ENCODE assay signal across 1 cellular context in the genomic region with DNA sequence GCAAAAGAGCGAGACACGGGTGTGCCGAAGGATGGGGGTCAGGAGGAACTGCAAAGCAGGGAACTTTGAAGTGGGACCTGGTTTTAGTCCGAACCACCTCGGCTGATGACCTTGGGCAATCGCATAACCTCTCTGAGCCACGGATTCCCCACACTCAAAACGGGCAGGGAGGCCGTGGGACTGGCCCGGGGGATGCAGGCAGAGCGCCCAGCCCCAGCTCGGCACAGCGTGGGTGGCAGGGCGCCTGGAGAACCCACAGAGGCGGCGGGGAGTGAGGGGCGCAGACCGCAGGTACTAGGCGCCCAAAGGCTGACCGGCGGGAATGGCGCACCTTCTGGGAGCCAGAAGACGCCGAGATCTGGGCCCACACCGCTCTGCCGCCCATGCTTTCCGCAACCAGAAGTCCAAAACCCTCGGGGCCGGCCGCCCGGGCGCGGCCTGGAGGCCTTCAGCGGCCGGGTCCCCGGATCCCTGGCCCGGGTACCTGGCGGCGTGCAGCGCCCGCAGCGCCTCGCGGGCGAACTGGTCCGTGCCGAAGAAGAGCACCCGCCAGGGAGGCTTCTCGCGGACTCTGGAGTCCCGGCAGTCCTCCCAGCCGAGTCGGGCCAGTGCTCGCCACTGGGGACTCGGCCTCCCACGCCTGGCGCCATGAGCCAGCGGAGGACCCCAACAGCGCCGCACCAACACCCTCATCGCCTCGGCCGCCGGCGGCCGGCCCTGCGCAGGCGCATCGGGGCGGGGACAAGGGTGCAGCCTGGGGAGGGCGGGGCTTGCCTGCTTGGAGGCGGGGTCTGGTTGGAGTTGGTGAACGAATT.
TF ChIP-seq lines count a peak whose summit lies in the region.

Gene MTFMT (minus strand): TSS at position 719 of the 815 bp plus-strand sequence. CDS start 26 bp downstream, at position 693.

TF ChIP-seq in HEK293, 187 proteins besides CTCF, POLR2A, EP300 and RAD21 (continued from another document and continues in another):
- no peak for TF ChIP-seq ZNF18 (tag by site-specific recombination; IDR thresholded peaks at IDR 0.05)
- no peak for TF ChIP-seq ZNF549 (tag by site-specific recombination; IDR thresholded peaks at IDR 0.05)
- TF ChIP-seq SP7 (tag by site-specific recombination; IDR thresholded peaks at IDR 0.05): no peak
- peak; percentile 87 for TF ChIP-seq ZFHX2 (tag by site-specific recombination; conservative IDR thresholded peaks at IDR 0.05)
- TF ChIP-seq, protein P1, sequence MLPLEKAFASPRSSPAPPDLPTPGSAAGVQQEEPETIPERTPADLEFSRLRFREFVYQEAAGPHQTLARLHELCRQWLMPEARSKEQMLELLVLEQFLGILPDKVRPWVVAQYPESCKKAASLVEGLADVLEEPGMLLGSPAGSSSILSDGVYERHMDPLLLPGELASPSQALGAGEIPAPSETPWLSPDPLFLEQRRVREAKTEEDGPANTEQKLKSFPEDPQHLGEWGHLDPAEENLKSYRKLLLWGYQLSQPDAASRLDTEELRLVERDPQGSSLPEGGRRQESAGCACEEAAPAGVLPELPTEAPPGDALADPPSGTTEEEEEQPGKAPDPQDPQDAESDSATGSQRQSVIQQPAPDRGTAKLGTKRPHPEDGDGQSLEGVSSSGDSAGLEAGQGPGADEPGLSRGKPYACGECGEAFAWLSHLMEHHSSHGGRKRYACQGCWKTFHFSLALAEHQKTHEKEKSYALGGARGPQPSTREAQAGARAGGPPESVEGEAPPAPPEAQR (tag by site-specific recombination; IDR thresholded peaks at IDR 0.05): no peak
- 0 out of 2 replicates have a peak, but pooled peaks have one; percentile 53 for TF ChIP-seq ZNF660 (tag by site-specific recombination; IDR thresholded peaks at IDR 0.05)
- 0 out of 2 replicates have a peak, but pooled peaks have one; percentile 52 for TF ChIP-seq YY1 (tag by site-specific recombination; IDR thresholded peaks at IDR 0.05)
- TF ChIP-seq ZBTB6 (tag by site-specific recombination; IDR thresholded peaks at IDR 0.05): no peak
- peak; percentile 87 for TF ChIP-seq GLIS2 (tag by site-specific recombination; IDR thresholded peaks at IDR 0.05)
- no peak for TF ChIP-seq ZNF670 (tag by site-specific recombination; IDR thresholded peaks at IDR 0.05; ENCODE audit: low read depth)
- no peak for TF ChIP-seq HOXC10 (CRISPR knock-in tag; IDR thresholded peaks at IDR 0.05)
- TF ChIP-seq KLF8 (tag by site-specific recombination; IDR thresholded peaks at IDR 0.05): peak; percentile 44; the same call in 1 of the 2 replicates
- no peak for TF ChIP-seq ZNF623 (tag by site-specific recombination; IDR thresholded peaks at IDR 0.05)
- TF ChIP-seq, protein P2, sequence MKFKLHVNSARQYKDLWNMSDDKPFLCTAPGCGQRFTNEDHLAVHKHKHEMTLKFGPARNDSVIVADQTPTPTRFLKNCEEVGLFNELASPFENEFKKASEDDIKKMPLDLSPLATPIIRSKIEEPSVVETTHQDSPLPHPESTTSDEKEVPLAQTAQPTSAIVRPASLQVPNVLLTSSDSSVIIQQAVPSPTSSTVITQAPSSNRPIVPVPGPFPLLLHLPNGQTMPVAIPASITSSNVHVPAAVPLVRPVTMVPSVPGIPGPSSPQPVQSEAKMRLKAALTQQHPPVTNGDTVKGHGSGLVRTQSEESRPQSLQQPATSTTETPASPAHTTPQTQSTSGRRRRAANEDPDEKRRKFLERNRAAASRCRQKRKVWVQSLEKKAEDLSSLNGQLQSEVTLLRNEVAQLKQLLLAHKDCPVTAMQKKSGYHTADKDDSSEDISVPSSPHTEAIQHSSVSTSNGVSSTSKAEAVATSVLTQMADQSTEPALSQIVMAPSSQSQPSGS (tag by site-specific recombination; IDR thresholded peaks at IDR 0.05; ENCODE audit: low read depth): no peak
- TF ChIP-seq KLF7 (tag by site-specific recombination; IDR thresholded peaks at IDR 0.05; ENCODE audit: borderline replicate concordance): no peak
- no peak for TF ChIP-seq ZXDB (tag by site-specific recombination; IDR thresholded peaks at IDR 0.05)
- TF ChIP-seq GLIS1 (tag by site-specific recombination; IDR thresholded peaks at IDR 0.05): peak; percentile 69; the same call in 1 of the 2 replicates
- TF ChIP-seq ZSCAN30 (tag by site-specific recombination; IDR thresholded peaks at IDR 0.05): peak; percentile 77; the same call in 1 of the 2 replicates
- no peak for TF ChIP-seq ZNF280C (tag by site-specific recombination; IDR thresholded peaks at IDR 0.05)
- TF ChIP-seq BCL11A (tag by site-specific recombination; IDR thresholded peaks at IDR 0.05; ENCODE audit: low read depth): no peak
- TF ChIP-seq KLF9 (tag by site-specific recombination; IDR thresholded peaks at IDR 0.05; ENCODE audit: low read depth): no peak
- TF ChIP-seq ZNF398 (tag by site-specific recombination; IDR thresholded peaks at IDR 0.05): no peak
- peak; percentile 54; the same call in 1 of the 2 replicates for TF ChIP-seq ZBTB20 (tag by site-specific recombination; IDR thresholded peaks at IDR 0.05)
- TF ChIP-seq, protein P3, sequence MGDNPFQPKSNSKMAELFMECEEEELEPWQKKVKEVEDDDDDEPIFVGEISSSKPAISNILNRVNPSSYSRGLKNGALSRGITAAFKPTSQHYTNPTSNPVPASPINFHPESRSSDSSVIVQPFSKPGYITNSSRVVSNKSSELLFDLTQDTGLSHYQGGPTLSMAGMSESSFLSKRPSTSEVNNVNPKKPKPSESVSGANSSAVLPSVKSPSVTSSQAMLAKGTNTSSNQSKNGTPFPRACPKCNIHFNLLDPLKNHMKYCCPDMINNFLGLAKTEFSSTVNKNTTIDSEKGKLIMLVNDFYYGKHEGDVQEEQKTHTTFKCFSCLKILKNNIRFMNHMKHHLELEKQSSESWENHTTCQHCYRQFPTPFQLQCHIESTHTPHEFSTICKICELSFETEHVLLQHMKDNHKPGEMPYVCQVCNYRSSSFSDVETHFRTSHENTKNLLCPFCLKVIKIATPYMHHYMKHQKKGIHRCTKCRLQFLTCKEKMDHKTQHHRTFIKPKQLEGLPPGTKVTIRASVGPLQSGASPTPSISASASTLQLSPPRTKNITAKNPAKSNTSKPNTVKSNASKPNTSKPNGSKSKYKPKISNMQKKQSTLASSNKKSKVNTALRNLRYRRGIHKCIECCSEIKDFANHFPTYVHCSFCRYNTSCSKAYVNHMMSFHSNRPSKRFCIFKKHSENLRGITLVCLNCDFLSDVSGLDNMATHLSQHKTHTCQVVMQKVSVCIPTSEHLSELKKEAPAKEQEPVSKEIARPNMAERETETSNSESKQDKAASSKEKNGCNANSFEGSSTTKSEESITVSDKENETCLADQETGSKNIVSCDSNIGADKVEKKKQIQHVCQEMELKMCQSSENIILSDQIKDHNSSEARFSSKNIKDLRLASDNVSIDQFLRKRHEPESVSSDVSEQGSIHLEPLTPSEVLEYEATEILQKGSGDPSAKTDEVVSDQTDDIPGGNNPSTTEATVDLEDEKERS (tag by site-specific recombination; IDR thresholded peaks at IDR 0.05): no peak
- no peak for TF ChIP-seq ZNF701 (tag by site-specific recombination; IDR thresholded peaks at IDR 0.05)
- peak; percentile 49 for TF ChIP-seq EGR2 (tag by site-specific recombination; IDR thresholded peaks at IDR 0.05; ENCODE audit: low read depth)
- TF ChIP-seq ZNF560 (tag by site-specific recombination; IDR thresholded peaks at IDR 0.05; ENCODE audit: borderline replicate concordance): no peak
- TF ChIP-seq ZNF302 (tag by site-specific recombination; IDR thresholded peaks at IDR 0.05; ENCODE audit: low read depth): no peak
- no peak for TF ChIP-seq ZNF202 (tag by site-specific recombination; IDR thresholded peaks at IDR 0.05; ENCODE audit: borderline replicate concordance)
- TF ChIP-seq, protein P4, sequence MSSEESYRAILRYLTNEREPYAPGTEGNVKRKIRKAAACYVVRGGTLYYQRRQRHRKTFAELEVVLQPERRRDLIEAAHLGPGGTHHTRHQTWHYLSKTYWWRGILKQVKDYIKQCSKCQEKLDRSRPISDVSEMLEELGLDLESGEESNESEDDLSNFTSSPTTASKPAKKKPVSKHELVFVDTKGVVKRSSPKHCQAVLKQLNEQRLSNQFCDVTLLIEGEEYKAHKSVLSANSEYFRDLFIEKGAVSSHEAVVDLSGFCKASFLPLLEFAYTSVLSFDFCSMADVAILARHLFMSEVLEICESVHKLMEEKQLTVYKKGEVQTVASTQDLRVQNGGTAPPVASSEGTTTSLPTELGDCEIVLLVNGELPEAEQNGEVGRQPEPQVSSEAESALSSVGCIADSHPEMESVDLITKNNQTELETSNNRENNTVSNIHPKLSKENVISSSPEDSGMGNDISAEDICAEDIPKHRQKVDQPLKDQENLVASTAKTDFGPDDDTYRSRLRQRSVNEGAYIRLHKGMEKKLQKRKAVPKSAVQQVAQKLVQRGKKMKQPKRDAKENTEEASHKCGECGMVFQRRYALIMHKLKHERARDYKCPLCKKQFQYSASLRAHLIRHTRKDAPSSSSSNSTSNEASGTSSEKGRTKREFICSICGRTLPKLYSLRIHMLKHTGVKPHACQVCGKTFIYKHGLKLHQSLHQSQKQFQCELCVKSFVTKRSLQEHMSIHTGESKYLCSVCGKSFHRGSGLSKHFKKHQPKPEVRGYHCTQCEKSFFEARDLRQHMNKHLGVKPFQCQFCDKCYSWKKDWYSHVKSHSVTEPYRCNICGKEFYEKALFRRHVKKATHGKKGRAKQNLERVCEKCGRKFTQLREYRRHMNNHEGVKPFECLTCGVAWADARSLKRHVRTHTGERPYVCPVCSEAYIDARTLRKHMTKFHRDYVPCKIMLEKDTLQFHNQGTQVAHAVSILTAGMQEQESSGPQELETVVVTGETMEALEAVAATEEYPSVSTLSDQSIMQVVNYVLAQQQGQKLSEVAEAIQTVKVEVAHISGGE (tag by site-specific recombination; conservative IDR thresholded peaks at IDR 0.05; ENCODE audit: low read depth): peak; percentile 34; the same call in 1 of the 2 replicates
- peak; percentile 46; the same call in 1 of the 2 replicates for TF ChIP-seq SP3 (tag by site-specific recombination; IDR thresholded peaks at IDR 0.05)
- no peak for TF ChIP-seq ZNF580 (tag by site-specific recombination; IDR thresholded peaks at IDR 0.05)
- TF ChIP-seq ZNF692 (tag by site-specific recombination; IDR thresholded peaks at IDR 0.05): 0 out of 2 replicates have a peak, but pooled peaks have one; percentile 61
- TF ChIP-seq ZNF140 (tag by site-specific recombination; IDR thresholded peaks at IDR 0.05): no peak
